In genomic region chr2:73101626-73102256, GRCh38 we compare ENCODE assay signal across 22 cellular contexts. TPM values are rescaled to one million over a fixed set of nuclear protein-coding genes. Genes with fewer than 3 reads are reported as not detected.
A peak's percentile ranks its signal among the peaks of the same experiment; 100 is the strongest.
DNase-seq lines count a peak whose midpoint lies in the region; TF ChIP-seq lines count a peak whose summit lies in the region.
"Had no signal": no experiment of that assay in that cellular context is flagged by ENCODE, and none has a peak within 500 bp of the region (broad histone marks: within the 10 kb centered on the region; RNA-seq: fewer than 3 reads in every experiment).

No MANE protein-coding gene starts in this region.

- DNase-seq in GM03348 (ENCODE audit: low spot score) (peak; percentile 53), RPMI7951 (ENCODE audit: low read depth) (peak; percentile 29), glomerular visceral epithelial cell (ENCODE audit: extremely low spot score) (peak; percentile 39), spleen (peak; percentile 66), Karpas-422 (no peak), NOMO-1 (lab: John Stamatoyannopoulos, UW; ENCODE audit: unreplicated experiment in 2 of 2) (no peak), GM19238 (ENCODE audit: insufficient read length, low spot score) (no peak)
- DNase-seq: activated CD4-positive, alpha-beta T cell treated with anti-CD3 and anti-CD28 coated beads, Interleukin-2, amount 50 U/mL, for 1 hour; activated CD8-positive, alpha-beta memory T cell treated with anti-CD3 and anti-CD28 coated beads, Interleukin-2, amount 50 U/mL, for 48 hours; DND-41; effector memory CD4-positive, alpha-beta T cell; esophagus squamous epithelium; kidney glomerular epithelial cell; mammary epithelial cell; NCI-H1105 treated with DMSO at 0.1 percent for 48 hours; NCI-H2081; NCI-H345; stimulated activated CD4-positive, alpha-beta T cell treated with anti-CD3 and anti-CD28 coated beads, Interleukin-4, amount 100 ng/mL, for 1 hour; stimulated activated naive CD8-positive, alpha-beta T cell treated with anti-CD3 and anti-CD28 coated beads, Interleukin-15, Interleukin-2, amounts not matched to agents 100 U/mL and 50 U/mL, for 24 hours; thyroid gland had no signal

- H4K20me1 ChIP-seq in Karpas-422 (ENCODE audit: insufficient read depth, low read depth, low read length): no peaks in the 10 kb centered on the region

- H3K4me3 ChIP-seq in spleen: no peak overlapping the region
- H3K4me3 ChIP-seq in Karpas-422 (ENCODE audit: low read length): no peak overlapping the region
- H3K4me3 ChIP-seq: esophagus squamous epithelium, gastroesophageal sphincter, thyroid gland had no signal

- no peak overlapping the region for H2AFZ ChIP-seq in Karpas-422 (ENCODE audit: low read length)

- no peak for TF ChIP-seq CTCF in spleen (IDR thresholded peaks at IDR 0.05 in 8 of 11, conservative IDR thresholded peaks at IDR 0.05 in 3 of 11)

- no peaks in the 10 kb centered on the region for H3K9me2 ChIP-seq in Karpas-422 (replicated peaks; ENCODE audit: insufficient read depth, low read length)

- H3K36me3 ChIP-seq in spleen: no peaks in the 10 kb centered on the region
- H3K36me3 ChIP-seq in Karpas-422 (ENCODE audit: insufficient read depth, low read length): no peaks in the 10 kb centered on the region
- H3K36me3 ChIP-seq: esophagus squamous epithelium, gastroesophageal sphincter, neutrophil, thyroid gland had no signal

- H3K27ac ChIP-seq in spleen (peak overlapping the region in 3 of 8 donors; percentile 46 to 90 (median 89)), Karpas-422 (ENCODE audit: low read length) (no peak overlapping the region)
- H3K27ac ChIP-seq: esophagus squamous epithelium, gastroesophageal sphincter, neutrophil, thyroid gland had no signal

- H3K9me3 ChIP-seq in spleen (no peaks in the 10 kb centered on the region), Karpas-422 (ENCODE audit: low read length) (no peaks in the 10 kb centered on the region)
- H3K9me3 ChIP-seq: esophagus squamous epithelium, gastroesophageal sphincter, neutrophil, thyroid gland had no signal

- TF ChIP-seq POLR2A in spleen (IDR thresholded peaks at IDR 0.05): no peak

- H3K4me1 ChIP-seq in spleen (peaks cover 12 to 100% (median 55%) of the 10 kb centered on the region in 6 donors), Karpas-422 (ENCODE audit: low read length) (no peaks in the 10 kb centered on the region)

- WGBS in spleen, 5 donors: 65 to 86% (median 80%) methylated on average over 12 of the region's 12 CpGs

- H3K4me2 ChIP-seq in Karpas-422 (ENCODE audit: low read depth, low read length, poor library complexity, severe bottlenecking): no peak overlapping the region

- no peak overlapping the region for H3K9ac ChIP-seq in Karpas-422 (ENCODE audit: low read length)

- H3K79me2 ChIP-seq in Karpas-422 (ENCODE audit: low read length): no peaks in the 10 kb centered on the region

- intact Hi-C loops in spleen (cut with DNase I; ENCODE audit: low total_unique reads): no loop called here

- H3K27me3 ChIP-seq in spleen (replicated peaks in 1 of 7) (no peaks in the 10 kb centered on the region), Karpas-422 (ENCODE audit: low read length) (no peaks in the 10 kb centered on the region)
- H3K27me3 ChIP-seq: esophagus squamous epithelium, gastroesophageal sphincter, thyroid gland had no signal

RNA-seq across cellular contexts. Expression of gene RAB11FIP5, which starts 11.0 kb away (rescaled TPM):
- 13.1 and 15.1 TPM in 2 replicates for total RNA-seq in RPMI7951 (2014; rRNA removed; shearing (Covaris generic))
- 100 to 1,000 TPM in 4 of 7 donors, 10 to 100 TPM in 3; 43.2 to 127 (median 101) TPM for total RNA-seq in spleen
- 10 to 100 TPM in 2 of 3 donors, 1 to 10 TPM in 1; 9.5 to 42.9 (median 14.2) TPM for polyA plus RNA-seq in spleen
- total RNA-seq in Karpas-422 (2014; rRNA removed; shearing (Covaris generic); ENCODE audit: low replicate concordance): 0.14 TPM in 1 of 2 replicates, not detected in the other

RNA-seq across cellular contexts. Expression of gene SFXN5, which starts 30.2 kb away (rescaled TPM):
- total RNA-seq in RPMI7951 (2014; rRNA removed; shearing (Covaris generic)): 8.7 and 18.3 TPM in 2 replicates
- total RNA-seq in spleen: 10 to 100 TPM; 18.8 to 41.4 (median 29.0) TPM
- polyA plus RNA-seq in spleen: 1 to 10 TPM; 2.6 to 9.0 (median 5.4) TPM
- total RNA-seq in Karpas-422 (2014; rRNA removed; shearing (Covaris generic); ENCODE audit: low replicate concordance): 4.2 and 5.1 TPM in 2 replicates

Comparison
In these comparisons a context has a peak if more than half of its experiments do, and no peak if none do; other contexts are left out.
1. DNase-seq: peak in GM03348 (single experiment), RPMI7951 (single experiment), glomerular visceral epithelial cell (single experiment) and spleen (single experiment); none in Karpas-422 (single experiment), NOMO-1 (0 of 2) and GM19238 (single experiment).
2. RNA of gene RAB11FIP5, which starts 11.0 kb away (total RNA-seq): 43.2 to 127 TPM in spleen and 13.1 to 15.1 TPM in RPMI7951; 0.14 TPM in Karpas-422; every median in the first group is over 10 times any median in the second.